ENCODE assay signal across 8 cellular contexts in genomic region chr6:44002071-44002590, GRCh38.
DNase-seq lines count a peak whose midpoint lies in the region; ATAC-seq and TF ChIP-seq lines count a peak whose summit lies in the region.

No MANE protein-coding gene starts in this region.

- 1 to 2% methylated on average over 9 to 37 of the region's 37 CpGs for WGBS in endodermal cell (ENCODE audit: insufficient coverage in 1 of 2, insufficient read length in 1 of 2), 2 experiments

- H3K36me3 Mint-ChIP-seq in endodermal cell (ENCODE audit: low read depth) (peaks cover 10% of the 10 kb centered on the region), neural crest cell (ENCODE audit: low read depth) (no peaks in the 10 kb centered on the region)

- H3K9me3 ChIP-seq in endodermal cell (ENCODE audit: control insufficient read depth, low read length) = peaks cover 19% of the 10 kb centered on the region

- POLR2A ChIA-PET in GM10248 (lab: Yijun Ruan, JAX) = no interaction called here

- H3K27ac Mint-ChIP-seq in endodermal cell (peak overlapping the region; percentile 96), neural crest cell (ENCODE audit: unreplicated experiment) (no peak overlapping the region)

- H3K27me3 Mint-ChIP-seq in endodermal cell (ENCODE audit: insufficient read depth) = peaks cover 3% of the 10 kb centered on the region
- peaks cover 58% of the 10 kb centered on the region for H3K27me3 Mint-ChIP-seq in neural crest cell (ENCODE audit: low read depth)

- peaks cover 15% of the 10 kb centered on the region for H3K4me1 ChIP-seq in endodermal cell (ENCODE audit: control insufficient read depth, insufficient read depth, low read length)

- peaks cover 4% of the 10 kb centered on the region for H3K36me3 ChIP-seq in endodermal cell (ENCODE audit: control insufficient read depth, insufficient read depth, low read length)

- peak overlapping the region; percentile 51 for H3K9ac ChIP-seq in endodermal cell (ENCODE audit: extremely low read depth, low read length, poor library complexity, severe bottlenecking)

- TF ChIP-seq CTCF in endodermal cell (conservative IDR thresholded peaks at IDR 0.05) (no peak), neural crest cell (conservative IDR thresholded peaks at IDR 0.05) (no peak), GM10248 (IDR thresholded peaks at IDR 0.05; ENCODE audit: control extremely low read depth, extremely low read depth, low read depth, missing control alignments) (no peak)

- H3K9me3 Mint-ChIP-seq in endodermal cell (peaks cover 21% of the 10 kb centered on the region), neural crest cell (peaks cover 2% of the 10 kb centered on the region)

- no peak for ATAC-seq in GM18517 (IDR thresholded peaks at IDR 0.05; ENCODE audit: unreplicated experiment)
- ATAC-seq in HG03521 (IDR thresholded peaks at IDR 0.05; ENCODE audit: unreplicated experiment) = no peak

- CTCF ChIA-PET in GM10248 (lab: Yijun Ruan, JAX) = interaction anchor here (1.6 to 5.1 kb wide), 6 partner anchors 10 to 227 kb away, joined by 3 to 23 read pairs (median 9); no protein-coding TSS in a partner anchor

- H3K27me3 ChIP-seq in endodermal cell (ENCODE audit: control insufficient read depth, insufficient read depth, low read length, poor library complexity, severe bottlenecking) = no peaks in the 10 kb centered on the region

- in situ Hi-C loops in G401 (cut with HindIII; ENCODE audit: low sequenced_read_pairs) = no loop called here

- DNase-seq in G401 (ENCODE audit: low spot score) (peak; percentile 8), NCI-H69 (lab: John Stamatoyannopoulos, UW) (peak; percentile 68), endodermal cell (peak; percentile 98), neural crest cell (ENCODE audit: low read depth, low spot score) (no peak), GF-D8 (lab: John Stamatoyannopoulos, UW) (no peak), GM10248 (ENCODE audit: extremely low spot score) (no peak)

- peaks cover 40% of the 10 kb centered on the region for H3K4me1 Mint-ChIP-seq in endodermal cell
- peaks cover 25% of the 10 kb centered on the region for H3K4me1 Mint-ChIP-seq in neural crest cell

- peak overlapping the region; percentile 82 for H3K27ac ChIP-seq in endodermal cell (ENCODE audit: low read depth, low read length)

- H3K4me3 Mint-ChIP-seq in endodermal cell (peak overlapping the region; percentile 67), neural crest cell (peak overlapping the region; percentile 56)

- H3K4me3 ChIP-seq in endodermal cell (ENCODE audit: low read length) = peak overlapping the region; percentile 62

Comparison
In these comparisons a context has a peak if more than half of its experiments do, and no peak if none do; other contexts are left out.
1. DNase-seq: peak in G401 (single experiment), NCI-H69 (single experiment) and endodermal cell (single experiment); none in neural crest cell (single experiment), GF-D8 (single experiment) and GM10248 (single experiment).